ENCODE assay signal across 8 cellular contexts in genomic region chr9:37984672-37985611, GRCh38.
DNase-seq lines count a peak whose midpoint lies in the region; ATAC-seq and TF ChIP-seq lines count a peak whose summit lies in the region.

No MANE protein-coding gene starts in this region.

- peak; percentile 89 for ATAC-seq in esophagus mucosa

- no peaks in the 10 kb centered on the region for H3K4me1 ChIP-seq in ascending aorta

- no peaks in the 10 kb centered on the region for H3K27me3 ChIP-seq in ascending aorta

- no peaks in the 10 kb centered on the region for H3K9me3 Mint-ChIP-seq in progenitor cell of endocrine pancreas (ENCODE audit: low read depth)
- H3K9me3 Mint-ChIP-seq in activated T-helper 2 cell treated with anti-CD3 and anti-CD28 coated beads, Interferon-gamma antibody, Interleukin-2, Interleukin-4, amounts not matched to agents 10 μg/mL and 5 μg/mL and 100 μg/mL, durations not matched to agents 14 hours and 24 hours and 36 hours, result no peaks in the 10 kb centered on the region

- no peak for TF ChIP-seq CTCF in progenitor cell of endocrine pancreas (IDR thresholded peaks at IDR 0.05; ENCODE audit: unreplicated experiment)
- TF ChIP-seq CTCF in ascending aorta (IDR thresholded peaks at IDR 0.05), result no peak

- H3K4me3 Mint-ChIP-seq in progenitor cell of endocrine pancreas (ENCODE audit: low read depth), result no peak overlapping the region
- H3K4me3 Mint-ChIP-seq in activated T-helper 2 cell treated with anti-CD3 and anti-CD28 coated beads, Interferon-gamma antibody, Interleukin-2, Interleukin-4, amounts not matched to agents 10 μg/mL and 5 μg/mL and 100 μg/mL, durations not matched to agents 14 hours and 24 hours and 36 hours (ENCODE audit: low read depth), result no peak overlapping the region

- no peak overlapping the region for H3K27ac ChIP-seq in ascending aorta

- H3K36me3 Mint-ChIP-seq in progenitor cell of endocrine pancreas (ENCODE audit: insufficient read depth), result peaks cover 7% of the 10 kb centered on the region
- no peaks in the 10 kb centered on the region for H3K36me3 Mint-ChIP-seq in activated T-helper 2 cell treated with anti-CD3 and anti-CD28 coated beads, Interferon-gamma antibody, Interleukin-2, Interleukin-4, amounts not matched to agents 10 μg/mL and 5 μg/mL and 100 μg/mL, durations not matched to agents 14 hours and 24 hours and 36 hours (ENCODE audit: low read depth)

- H3K27ac Mint-ChIP-seq in progenitor cell of endocrine pancreas, result peak overlapping the region; percentile 79
- H3K27ac Mint-ChIP-seq in activated T-helper 2 cell treated with anti-CD3 and anti-CD28 coated beads, Interferon-gamma antibody, Interleukin-2, Interleukin-4, amounts not matched to agents 10 μg/mL and 5 μg/mL and 100 μg/mL, durations not matched to agents 14 hours and 24 hours and 36 hours, result no peak overlapping the region

- H3K9me3 ChIP-seq in ascending aorta, result no peaks in the 10 kb centered on the region

- no peaks in the 10 kb centered on the region for H3K27me3 Mint-ChIP-seq in progenitor cell of endocrine pancreas
- H3K27me3 Mint-ChIP-seq in activated T-helper 2 cell treated with anti-CD3 and anti-CD28 coated beads, Interferon-gamma antibody, Interleukin-2, Interleukin-4, amounts not matched to agents 10 μg/mL and 5 μg/mL and 100 μg/mL, durations not matched to agents 14 hours and 24 hours and 36 hours (ENCODE audit: low read depth), result no peaks in the 10 kb centered on the region

- DNase-seq in Jurkat, Clone E6-1 (ENCODE audit: low read depth, low spot score), result peak; percentile 85
- DNase-seq in NOMO-1 treated with dmso at 0.1 percent for 144 hours (lab: John Stamatoyannopoulos, UW; ENCODE audit: unreplicated experiment), result peak; percentile 54
- DNase-seq in progenitor cell of endocrine pancreas (ENCODE audit: low spot score, unreplicated experiment), result no peak
- no peak for DNase-seq in activated T-helper 2 cell treated with anti-CD3 and anti-CD28 coated beads, Interferon-gamma antibody, Interleukin-2, Interleukin-4, amounts not matched to agents 10 μg/mL and 5 μg/mL and 100 μg/mL, durations not matched to agents 14 hours and 24 hours and 36 hours (ENCODE audit: low spot score)
- DNase-seq in dedifferentiated amniotic fluid mesenchymal stem cell (ENCODE audit: extremely low spot score), result no peak
- DNase-seq in ascending aorta (ENCODE audit: low spot score in 2 of 2), result no peak
- no peak for DNase-seq in HPDE6-E6E7 (ENCODE audit: extremely low spot score)

- no peaks in the 10 kb centered on the region for H3K36me3 ChIP-seq in ascending aorta

- peaks cover 11% of the 10 kb centered on the region for H3K4me1 Mint-ChIP-seq in progenitor cell of endocrine pancreas (ENCODE audit: low read depth)
- H3K4me1 Mint-ChIP-seq in activated T-helper 2 cell treated with anti-CD3 and anti-CD28 coated beads, Interferon-gamma antibody, Interleukin-2, Interleukin-4, amounts not matched to agents 10 μg/mL and 5 μg/mL and 100 μg/mL, durations not matched to agents 14 hours and 24 hours and 36 hours (ENCODE audit: low read depth), result peaks cover 2% of the 10 kb centered on the region

- intact Hi-C loops in activated T-helper 2 cell treated with anti-CD3 and anti-CD28 coated beads, Interferon-gamma antibody, Interleukin-2, Interleukin-4, amounts not matched to agents 10 μg/mL and 5 μg/mL and 100 μg/mL, durations not matched to agents 14 hours and 24 hours and 36 hours (cut with micrococcal nuclease), result no loop called here
- intact Hi-C loops in ascending aorta (cut with DNase I), result loop anchor here (10.0 kb wide), 1 partner anchor 180 kb away; no protein-coding TSS in a partner anchor

- H3K4me3 ChIP-seq in Jurkat, Clone E6-1 (ENCODE audit: low read length), result peak overlapping the region; percentile 43
- no peak overlapping the region for H3K4me3 ChIP-seq in ascending aorta

Comparison
In these comparisons a context has a peak if more than half of its experiments do, and no peak if none do; other contexts are left out.
1. DNase-seq: peak in Jurkat, Clone E6-1 (single experiment) and NOMO-1 treated with dmso at 0.1 percent for 144 hours (single experiment); none in progenitor cell of endocrine pancreas (single experiment), activated T-helper 2 cell treated with anti-CD3 and anti-CD28 coated beads, Interferon-gamma antibody, Interleukin-2, Interleukin-4, amounts not matched to agents 10 μg/mL and 5 μg/mL and 100 μg/mL, durations not matched to agents 14 hours and 24 hours and 36 hours (single experiment), dedifferentiated amniotic fluid mesenchymal stem cell (single experiment), ascending aorta (0 of 2) and HPDE6-E6E7 (single experiment).